ENCODE assay signal across 8 cellular contexts in the genomic region with DNA sequence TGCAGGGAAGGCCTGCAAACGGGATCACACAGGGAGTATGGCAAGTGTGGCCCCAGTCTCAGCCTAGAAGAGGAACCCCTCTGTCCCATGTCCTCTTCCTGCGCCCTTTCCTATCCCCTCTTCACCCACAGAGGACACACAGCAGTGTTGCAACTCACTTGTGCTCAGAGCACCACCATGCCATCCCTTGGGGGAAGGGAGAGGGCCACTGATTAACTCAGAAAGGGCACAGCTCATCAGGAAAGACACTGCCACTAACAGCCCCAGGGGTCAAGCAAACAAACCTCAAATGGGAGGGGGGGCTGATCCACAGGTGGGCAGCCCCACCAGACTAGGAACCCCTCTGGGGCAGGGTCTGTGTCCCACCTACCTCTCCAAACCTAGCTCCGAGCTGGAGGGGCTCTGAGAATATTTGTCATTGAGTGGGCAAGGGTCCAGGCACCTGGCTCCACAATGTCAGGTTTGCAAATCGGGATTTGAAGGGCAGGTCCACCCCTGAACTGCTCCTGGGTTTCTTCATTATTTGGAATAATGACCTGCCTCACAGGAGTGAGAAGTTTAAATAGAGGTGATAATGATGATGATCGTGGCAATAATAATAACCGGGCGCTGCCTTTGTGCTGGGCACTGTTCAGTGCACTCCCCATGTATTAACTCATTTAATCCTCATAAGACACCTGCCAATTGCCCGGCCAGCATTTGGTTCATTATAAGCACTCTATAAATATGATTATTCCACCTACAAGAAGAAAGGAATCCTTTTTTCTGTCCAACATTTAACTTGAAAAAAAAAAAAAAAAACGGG. TPM values are rescaled to one million over a fixed set of nuclear protein-coding genes. Genes with fewer than 3 reads are reported as not detected.
DNase-seq lines count a peak whose midpoint lies in the region; ATAC-seq, FAIRE-seq and TF ChIP-seq lines count a peak whose summit lies in the region.
"Had no signal": no experiment of that assay in that cellular context is flagged by ENCODE, and none has a peak within 500 bp of the region (broad histone marks: within the 10 kb centered on the region; RNA-seq: fewer than 3 reads in every experiment).

No MANE protein-coding gene starts in this region.

- DNase-seq in H9 (no peak), WERI-Rb-1 (no peak), glutamatergic neuron (no peak), dedifferentiated amniotic fluid mesenchymal stem cell (ENCODE audit: extremely low spot score) (no peak), RCC 7860 (ENCODE audit: low spot score) (no peak)

- no peaks in the 10 kb centered on the region for H3K4me1 ChIP-seq in H9 (ENCODE audit: insufficient read depth, low read length)

- no peak overlapping the region for H4K91ac ChIP-seq in H9 (ENCODE audit: insufficient read length, low read depth, low read length)

- H3K27me3 Mint-ChIP-seq in H9 (ENCODE audit: low read depth) (peaks cover 8% of the 10 kb centered on the region; the same call in 1 of the 2 replicates), glutamatergic neuron (ENCODE audit: unreplicated experiment) (peaks cover 8% of the 10 kb centered on the region)

- H4K8ac ChIP-seq in H9 (replicated peaks; ENCODE audit: insufficient read length, low read depth, low read length) = no peak overlapping the region

- TF ChIP-seq CTCF in H9 (conservative IDR thresholded peaks at IDR 0.05) = no peak
- no peak for TF ChIP-seq CTCF in WERI-Rb-1 (IDR thresholded peaks at IDR 0.05; ENCODE audit: low read depth, low read length)
- TF ChIP-seq CTCF in glutamatergic neuron (IDR thresholded peaks at IDR 0.05; ENCODE audit: partially characterized antibody, unreplicated experiment) = no peak

- H3K18ac ChIP-seq in H9 (ENCODE audit: insufficient read length, low read depth, low read length) = no peak overlapping the region

- H3K4ac ChIP-seq in H9 (ENCODE audit: low read depth, low read length) = no peak overlapping the region

- H2AK5ac ChIP-seq in H9 (ENCODE audit: insufficient read length, low read length) = no peak overlapping the region

- no peak for ATAC-seq in GM18867 (IDR thresholded peaks at IDR 0.05; ENCODE audit: unreplicated experiment)

- H3K9me3 Mint-ChIP-seq in H9 (no peaks in the 10 kb centered on the region), glutamatergic neuron (ENCODE audit: unreplicated experiment) (peaks cover 11% of the 10 kb centered on the region)

- no peak overlapping the region for H3K56ac ChIP-seq in H9 (ENCODE audit: insufficient read length, low read depth, low read length)

- no peaks in the 10 kb centered on the region for H3K79me2 ChIP-seq in H9 (ENCODE audit: insufficient read depth, low read length)

- no peak overlapping the region for H3K27ac ChIP-seq in H9 (ENCODE audit: insufficient read length, low read depth, low read length)
- H3K27ac ChIP-seq in WERI-Rb-1 = no peak overlapping the region
- H3K27ac ChIP-seq in skin epidermis = peak overlapping the region in 12 of 21 experiments; percentile 3 to 95 (median 85)

- no peaks in the 10 kb centered on the region for H3K9me3 ChIP-seq in H9 (ENCODE audit: control insufficient read depth, low read depth, low read length)
- no peaks in the 10 kb centered on the region for H3K9me3 ChIP-seq in WERI-Rb-1 (ENCODE audit: severe bottlenecking)

- H3K23me2 ChIP-seq in H9 (ENCODE audit: insufficient read length, low read depth, low read length, poor library complexity, severe bottlenecking) = peaks cover 4% of the 10 kb centered on the region

- H3T11ph ChIP-seq in H9 (ENCODE audit: low read length) = no peak overlapping the region

- H3K27ac Mint-ChIP-seq in H9 = no peak overlapping the region; a peak in 2 of 7 replicates
- H3K27ac Mint-ChIP-seq in glutamatergic neuron (ENCODE audit: unreplicated experiment) = peak overlapping the region; percentile 94

- H2AFZ ChIP-seq in H9 (ENCODE audit: low read length) = no peak overlapping the region

- H3K4me3 ChIP-seq in WERI-Rb-1 (ENCODE audit: low read depth, low read length) = peak overlapping the region; percentile 89
- H3K4me3 ChIP-seq in skin epidermis = peak overlapping the region; percentile 56 to 92 (median 75)

- no peak overlapping the region for H3K14ac ChIP-seq in H9 (ENCODE audit: insufficient read depth, low read length)

- H2BK20ac ChIP-seq in H9 (ENCODE audit: low read depth, low read length, poor library complexity, severe bottlenecking) = no peak overlapping the region

- no peak overlapping the region for H2BK120ac ChIP-seq in H9 (ENCODE audit: low read depth, low read length, poor library complexity, severe bottlenecking)

- H2BK5ac ChIP-seq in H9 (ENCODE audit: insufficient read length, low read length) = no peak overlapping the region

- H3K36me3 Mint-ChIP-seq in H9 (ENCODE audit: insufficient read depth in 1 of 3, low read depth in 3 of 3) (peaks cover 0 to 2% (median 0%) of the 10 kb centered on the region in 3 experiments; a peak in 4 of 7 replicates), glutamatergic neuron (ENCODE audit: unreplicated experiment) (no peaks in the 10 kb centered on the region)

- H3K9ac ChIP-seq in H9 (ENCODE audit: extremely low read depth, insufficient read length, low read length) = no peak overlapping the region

- peaks cover 3% of the 10 kb centered on the region for H3K36me3 ChIP-seq in WERI-Rb-1

- H2BK15ac ChIP-seq in H9 (ENCODE audit: low read depth, low read length) = no peak overlapping the region

- H3K4me2 ChIP-seq in H9 (ENCODE audit: insufficient read depth, insufficient read length, low read length) = peak overlapping the region; percentile 61

- no peaks in the 10 kb centered on the region for H3K79me1 ChIP-seq in H9 (ENCODE audit: insufficient read depth, low read depth, low read length, poor library complexity, severe bottlenecking)

- H3K27me3 ChIP-seq in H9 (ENCODE audit: insufficient read depth, low read length) (no peaks in the 10 kb centered on the region), WERI-Rb-1 (ENCODE audit: insufficient read depth, low read depth, severe bottlenecking) (no peaks in the 10 kb centered on the region)

- H3K4me3 Mint-ChIP-seq in H9 (peak overlapping the region; percentile 95 to 99), glutamatergic neuron (ENCODE audit: unreplicated experiment) (peak overlapping the region; percentile 100)

- no peak overlapping the region for H2BK12ac ChIP-seq in H9 (ENCODE audit: insufficient read length, low read depth, low read length)

- H4K5ac ChIP-seq in H9 (ENCODE audit: insufficient read length, low read depth, low read length) = no peak overlapping the region

- no peaks in the 10 kb centered on the region for H4K20me1 ChIP-seq in H9 (ENCODE audit: control insufficient read depth, insufficient read depth, insufficient read length)

- no peak overlapping the region for H3K23ac ChIP-seq in H9 (ENCODE audit: insufficient read length, low read depth, low read length)

- no CpG with 5 or more reads among the region's 9 CpGs for WGBS in H9 (ENCODE audit: extremely low coverage, insufficient read length, low lambda C conversion rate)

- no peak for FAIRE-seq in RCC 7860 (lab: Jason Lieb, UNC)

- H3K4me1 Mint-ChIP-seq in H9 (peaks cover 12 to 16% of the 10 kb centered on the region in 2 experiments), glutamatergic neuron (ENCODE audit: low read depth, unreplicated experiment) (peaks cover 30% of the 10 kb centered on the region)

RNA-seq across cellular contexts. Expression of a gene that starts 1.0 kb away (rescaled TPM):
- 26.1 TPM in 2 replicates for total RNA-seq in H9 (2021)
- 28.9 TPM for total RNA-seq in glutamatergic neuron (ENCODE audit: unreplicated experiment)

RNA-seq across cellular contexts. Expression of a gene that starts 41.9 kb away (rescaled TPM):
- total RNA-seq in H9 (2021) (not detected in 2 replicates), glutamatergic neuron (ENCODE audit: unreplicated experiment) (not detected)
- total RNA-seq: T-helper 1 cell treated with Interleukin-12 subunit alpha and Interleukin-12 subunit beta and Interleukin-4 antibody, amounts not matched to agents 30 ng/mL and 1 ng/mL, for 36 hours had no signal

RNA-seq across cellular contexts. Expression of a gene that starts 55.1 kb away (rescaled TPM):
- total RNA-seq in H9 (2021) = 3.6 and 6.1 TPM in 2 replicates
- 107 TPM for total RNA-seq in glutamatergic neuron (ENCODE audit: unreplicated experiment)

Comparison
In these comparisons a context has a peak if more than half of its experiments do, and no peak if none do; other contexts are left out.
1. H3K27ac ChIP-seq: peak in skin epidermis (12 of 21); none in H9 (single experiment) and WERI-Rb-1 (single experiment).
2. RNA of a gene that starts 55.1 kb away (total RNA-seq): 107 TPM in glutamatergic neuron (single experiment); 3.6 to 6.1 TPM in H9; every median in the first group is over 10 times any median in the second.